Comparison of ENCODE assay signal across 9 cellular contexts in the genomic region with DNA sequence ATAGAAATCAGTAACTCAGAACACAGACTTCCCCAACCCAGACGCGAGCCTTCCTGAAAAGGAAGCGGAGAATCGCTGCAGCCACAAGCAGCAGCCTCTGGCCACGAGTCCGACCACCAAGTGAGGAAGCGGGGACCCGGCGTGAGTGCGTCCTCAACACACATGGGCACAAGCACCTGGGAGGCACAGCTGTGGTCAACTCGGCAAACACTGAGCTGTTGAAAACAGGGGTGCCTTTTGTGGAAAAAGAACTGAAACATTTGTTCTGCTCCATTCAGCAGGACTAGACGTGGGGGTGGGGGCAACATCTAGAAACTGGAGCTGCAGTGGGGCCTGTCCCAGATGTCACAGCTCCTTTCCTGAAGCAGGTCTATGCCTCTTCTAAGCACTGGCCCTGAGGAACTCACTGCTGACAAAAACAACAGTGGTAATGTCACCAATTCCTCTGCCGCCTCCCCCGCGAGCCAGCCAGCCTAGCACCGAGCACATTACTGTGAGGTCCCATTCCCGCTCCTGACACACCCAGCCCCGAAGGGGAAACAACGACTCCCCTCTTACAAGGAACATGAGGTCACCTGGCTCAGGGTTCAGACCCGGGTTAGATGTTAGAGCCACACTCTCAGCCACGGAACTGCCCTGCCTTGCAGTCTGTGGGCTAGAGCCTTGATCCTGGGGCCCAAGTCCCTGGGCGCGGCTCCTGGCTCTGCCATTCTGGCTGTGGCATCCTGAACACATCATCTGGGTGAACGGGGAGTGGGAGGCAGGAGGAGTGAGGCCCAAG. TPM values are rescaled to one million over a fixed set of nuclear protein-coding genes. Genes with fewer than 3 reads are reported as not detected.
DNase-seq lines count a peak whose midpoint lies in the region; TF ChIP-seq lines count a peak whose summit lies in the region.
"Had no signal": no experiment of that assay in that cellular context is flagged by ENCODE, and none has a peak within 500 bp of the region (broad histone marks: within the 10 kb centered on the region; RNA-seq: fewer than 3 reads in every experiment).

No MANE protein-coding gene starts in this region.

- H3K27ac ChIP-seq in MM.1S (ENCODE audit: low read length) (peak overlapping the region; percentile 89), stomach (peak overlapping the region in 3 of 5 donors; percentile 14 to 31 (median 16)), thyroid gland (no peak overlapping the region)
- H3K27ac ChIP-seq: 22Rv1 had no signal

- H3K36me3 Mint-ChIP-seq in T-helper 2 cell treated with Interferon-gamma antibody and Interleukin-4, amounts not matched to agents 5 μg/mL and 100 μg/mL, for 36 hours (ENCODE audit: low read depth) = peaks cover 50% of the 10 kb centered on the region
- H3K36me3 Mint-ChIP-seq in chondrocyte (ENCODE audit: low read depth) = peaks cover 2% of the 10 kb centered on the region

- H3K36me3 ChIP-seq in MM.1S (replicated peaks; ENCODE audit: insufficient read depth, low read length) = no peaks in the 10 kb centered on the region
- H3K36me3 ChIP-seq in stomach = peaks cover 0 to 49% (median 41%) of the 10 kb centered on the region in 4 donors
- H3K36me3 ChIP-seq in thyroid gland = peaks cover 8 to 12% of the 10 kb centered on the region in 2 donors

- H3K27me3 Mint-ChIP-seq in T-helper 2 cell treated with Interferon-gamma antibody and Interleukin-4, amounts not matched to agents 5 μg/mL and 100 μg/mL, for 36 hours (ENCODE audit: low read depth) = no peaks in the 10 kb centered on the region
- no peaks in the 10 kb centered on the region for H3K27me3 Mint-ChIP-seq in chondrocyte (ENCODE audit: low read depth)

- H2AFZ ChIP-seq in MM.1S (ENCODE audit: low read length) = peak overlapping the region; percentile 57

- H3K9me3 ChIP-seq in MM.1S (replicated peaks; ENCODE audit: insufficient read depth, low read length) (no peaks in the 10 kb centered on the region), stomach (no peaks in the 10 kb centered on the region), thyroid gland (no peaks in the 10 kb centered on the region)

- H3K4me3 ChIP-seq in MM.1S (ENCODE audit: low read length) (peak overlapping the region; percentile 19; the same call in 1 of the 2 replicates), stomach (no peak overlapping the region), thyroid gland (replicated peaks in 1 of 3) (no peak overlapping the region)

- TF ChIP-seq CTCF in MM.1S (IDR thresholded peaks at IDR 0.05; ENCODE audit: low read length) (no peak), chondrocyte (IDR thresholded peaks at IDR 0.05) (no peak), stomach (IDR thresholded peaks at IDR 0.05) (no peak), thyroid gland (IDR thresholded peaks at IDR 0.05) (no peak)

- H3K79me2 ChIP-seq in MM.1S (ENCODE audit: low read length) = no peaks in the 10 kb centered on the region

- H4K20me1 ChIP-seq in MM.1S (ENCODE audit: insufficient read depth, low read length) = no peaks in the 10 kb centered on the region

- peak; percentile 46 for DNase-seq in T-helper 2 cell treated with Interferon-gamma antibody and Interleukin-4, amounts not matched to agents 5 μg/mL and 100 μg/mL, for 36 hours (ENCODE audit: low spot score)
- DNase-seq in T-helper 2 cell (no peak), MM.1S (peak; percentile 88), chondrocyte (ENCODE audit: low spot score) (peak; percentile 65), stomach (no peak), cerebellar nuclear complex (lab: John Stamatoyannopoulos, UW) (no peak), thyroid gland (no peak)
- no peak for DNase-seq in activated CD4-positive, CD25-positive, alpha-beta regulatory T cell treated with anti-CD3 and anti-CD28 coated beads, Interleukin-2, amount 50 U/mL, for 72 hours

- TF ChIP-seq EP300 in stomach (IDR thresholded peaks at IDR 0.05) = no peak

- H3K27me3 ChIP-seq in MM.1S (replicated peaks; ENCODE audit: insufficient read depth, low read length) = no peaks in the 10 kb centered on the region
- no peaks in the 10 kb centered on the region for H3K27me3 ChIP-seq in stomach
- H3K27me3 ChIP-seq in thyroid gland = no peaks in the 10 kb centered on the region

- H3K4me1 ChIP-seq in MM.1S (ENCODE audit: low read length) = peaks cover 30% of the 10 kb centered on the region
- peaks cover 40 to 70% (median 56%) of the 10 kb centered on the region in 4 donors for H3K4me1 ChIP-seq in stomach
- H3K4me1 ChIP-seq in thyroid gland = peaks cover 7 to 18% of the 10 kb centered on the region in 2 donors

- H3K9me2 ChIP-seq in MM.1S (replicated peaks; ENCODE audit: insufficient read depth, low read length) = no peaks in the 10 kb centered on the region

- H3K9me3 Mint-ChIP-seq in T-helper 2 cell treated with Interferon-gamma antibody and Interleukin-4, amounts not matched to agents 5 μg/mL and 100 μg/mL, for 36 hours = no peaks in the 10 kb centered on the region
- H3K9me3 Mint-ChIP-seq in chondrocyte (ENCODE audit: low read depth) = no peaks in the 10 kb centered on the region

- H3K9ac ChIP-seq in MM.1S (ENCODE audit: low read length) = peak overlapping the region; percentile 49

- H3K4me2 ChIP-seq in MM.1S (ENCODE audit: low read depth, low read length) = peak overlapping the region; percentile 57

- H3F3A ChIP-seq in MM.1S (ENCODE audit: insufficient read depth, low read length) = peaks cover 22% of the 10 kb centered on the region

- intact Hi-C loops in stomach (cut with DNase I; ENCODE audit: low total_unique reads) (no loop called here), thyroid gland (cut with DNase I) (loop anchor here (5.0 kb wide), 2 partner anchors 50 to 130 kb away; no protein-coding TSS in a partner anchor)

- H3K27ac Mint-ChIP-seq in T-helper 2 cell treated with Interferon-gamma antibody and Interleukin-4, amounts not matched to agents 5 μg/mL and 100 μg/mL, for 36 hours = peak overlapping the region; percentile 92
- no peak overlapping the region for H3K27ac Mint-ChIP-seq in chondrocyte (ENCODE audit: unreplicated experiment)

- WGBS in stomach, 5 donors = 69 to 81% (median 77%) methylated on average over 16 to 24 of the region's 24 CpGs
- WGBS in thyroid gland, 2 donors = 88 to 89% methylated on average over 21 to 22 of the region's 24 CpGs

- no peak for TF ChIP-seq POLR2A in stomach (IDR thresholded peaks at IDR 0.05)
- TF ChIP-seq POLR2A in thyroid gland (IDR thresholded peaks at IDR 0.05) = no peak

- H3K4me3 Mint-ChIP-seq in T-helper 2 cell treated with Interferon-gamma antibody and Interleukin-4, amounts not matched to agents 5 μg/mL and 100 μg/mL, for 36 hours = peak overlapping the region; percentile 81
- H3K4me3 Mint-ChIP-seq in chondrocyte (ENCODE audit: unreplicated experiment) = no peak overlapping the region

- H3K4me1 Mint-ChIP-seq in T-helper 2 cell treated with Interferon-gamma antibody and Interleukin-4, amounts not matched to agents 5 μg/mL and 100 μg/mL, for 36 hours (ENCODE audit: low read depth) = peaks cover 68% of the 10 kb centered on the region
- peaks cover 32% of the 10 kb centered on the region for H3K4me1 Mint-ChIP-seq in chondrocyte (ENCODE audit: low read depth)

RNA-seq across cellular contexts. Expression of a gene that starts 28.9 kb away (rescaled TPM):
- total RNA-seq in chondrocyte (4.4 to 9.3 TPM (median 5.6 TPM) in 3 replicates), stomach (10 to 100 TPM in 1 of 5 donors, 1 to 10 TPM in 4; 1.4 to 58.3 (median 3.1) TPM), thyroid gland (10 to 100 TPM in 1 of 4 donors, 1 to 10 TPM in 3; 5.6 to 14.9 (median 9.6) TPM)
- polyA plus RNA-seq in stomach = 1 to 10 TPM; 2.7 to 3.5 (median 2.7) TPM

RNA-seq across cellular contexts. Expression of a gene that starts 36.3 kb away (rescaled TPM):
- total RNA-seq in chondrocyte (19.6 to 23.2 TPM (median 21.2 TPM) in 3 replicates), stomach (100 to 1,000 TPM in 1 of 5 donors, 10 to 100 TPM in 3, 1 to 10 TPM in 1; 9.3 to 120 (median 24.1) TPM), thyroid gland (10 to 100 TPM; 40.5 to 52.6 (median 48.8) TPM)
- polyA plus RNA-seq in stomach = 10 to 100 TPM; 53.5 to 67.0 (median 66.0) TPM

Comparison
In these comparisons a context has a peak if more than half of its experiments do, and no peak if none do; other contexts are left out.
1. DNase-seq: peak in T-helper 2 cell treated with Interferon-gamma antibody and Interleukin-4, amounts not matched to agents 5 μg/mL and 100 μg/mL, for 36 hours (single experiment), MM.1S (single experiment) and chondrocyte (single experiment); none in T-helper 2 cell (0 of 5), stomach (single experiment), cerebellar nuclear complex (0 of 2), activated CD4-positive, CD25-positive, alpha-beta regulatory T cell treated with anti-CD3 and anti-CD28 coated beads, Interleukin-2, amount 50 U/mL, for 72 hours (single experiment) and thyroid gland (0 of 2).
2. H3K27ac ChIP-seq: peak in MM.1S (single experiment) and stomach (3 of 5); none in thyroid gland (0 of 3).